In genomic region chr7:158885624-158886023, GRCh38 we compare ENCODE assay signal across 12 cellular contexts. TPM values are rescaled to one million over a fixed set of nuclear protein-coding genes. Genes with fewer than 3 reads are reported as not detected.
A peak's percentile ranks its signal among the peaks of the same experiment; 100 is the strongest.
DNase-seq lines count a peak whose midpoint lies in the region; TF ChIP-seq lines count a peak whose summit lies in the region.
"Had no signal": no experiment of that assay in that cellular context is flagged by ENCODE, and none has a peak within 500 bp of the region (broad histone marks: within the 10 kb centered on the region; RNA-seq: fewer than 3 reads in every experiment).

No MANE protein-coding gene starts in this region.

- H3K4me3 Mint-ChIP-seq in chondrocyte (ENCODE audit: unreplicated experiment) (no peak overlapping the region), glutamatergic neuron (ENCODE audit: unreplicated experiment) (no peak overlapping the region)
- H3K4me3 Mint-ChIP-seq: stimulated activated naive CD8-positive, alpha-beta T cell treated with anti-CD3 and anti-CD28 coated beads, Interleukin-15, Interleukin-2, amounts not matched to agents 100 ng/mL and 50 ng/mL, for 24 hours had no signal

- H3K27ac Mint-ChIP-seq in chondrocyte (ENCODE audit: unreplicated experiment) = no peak overlapping the region
- H3K27ac Mint-ChIP-seq in glutamatergic neuron (ENCODE audit: unreplicated experiment) = no peak overlapping the region
- H3K27ac Mint-ChIP-seq: stimulated activated naive CD8-positive, alpha-beta T cell treated with anti-CD3 and anti-CD28 coated beads, Interleukin-15, Interleukin-2, amounts not matched to agents 100 ng/mL and 50 ng/mL, for 24 hours had no signal

- H3K27me3 Mint-ChIP-seq in chondrocyte (ENCODE audit: low read depth) = no peaks in the 10 kb centered on the region
- H3K27me3 Mint-ChIP-seq in glutamatergic neuron (ENCODE audit: unreplicated experiment) = no peaks in the 10 kb centered on the region
- H3K27me3 Mint-ChIP-seq: stimulated activated naive CD8-positive, alpha-beta T cell treated with anti-CD3 and anti-CD28 coated beads, Interleukin-15, Interleukin-2, amounts not matched to agents 100 ng/mL and 50 ng/mL, for 24 hours had no signal

- H3K36me3 Mint-ChIP-seq in chondrocyte (ENCODE audit: low read depth) = peaks cover 20% of the 10 kb centered on the region
- peaks cover 4% of the 10 kb centered on the region for H3K36me3 Mint-ChIP-seq in glutamatergic neuron (ENCODE audit: unreplicated experiment)

- no peak for DNase-seq in GM13977 (ENCODE audit: low spot score)
- DNase-seq in NCI-H748 (lab: John Stamatoyannopoulos, UW; ENCODE audit: unreplicated experiment) = peak; percentile 22
- no peak for DNase-seq in chondrocyte (ENCODE audit: low spot score)
- peak; percentile 13 for DNase-seq in renal cortical epithelial cell (ENCODE audit: low read depth)
- no peak for DNase-seq in NCI-H1417 treated with DMSO at 0.1 percent for 48 hours (lab: John Stamatoyannopoulos, UW)
- DNase-seq in activated effector memory CD4-positive, alpha-beta T cell treated with Interleukin-2 at 50 U/mL for 16 hours = no peak
- DNase-seq in glutamatergic neuron = no peak
- DNase-seq in stimulated activated CD4-positive, alpha-beta T cell treated with anti-CD3 and anti-CD28 coated beads, Interleukin-2, amount 100 ng/mL, for 24 hours = no peak
- DNase-seq: activated CD4-positive, alpha-beta T cell treated with anti-CD3 and anti-CD28 coated beads for 4 hours; NCI-H1048; posterior cingulate gyrus had no signal

- H3K9me3 Mint-ChIP-seq in chondrocyte (ENCODE audit: low read depth) (no peaks in the 10 kb centered on the region), glutamatergic neuron (ENCODE audit: unreplicated experiment) (no peaks in the 10 kb centered on the region)
- H3K9me3 Mint-ChIP-seq: stimulated activated naive CD8-positive, alpha-beta T cell treated with anti-CD3 and anti-CD28 coated beads, Interleukin-15, Interleukin-2, amounts not matched to agents 100 ng/mL and 50 ng/mL, for 24 hours had no signal

- TF ChIP-seq CTCF in GM13977 (IDR thresholded peaks at IDR 0.05; ENCODE audit: extremely low read depth, insufficient read depth, missing control alignments) (peak; percentile 31), chondrocyte (IDR thresholded peaks at IDR 0.05) (peak; percentile 79), glutamatergic neuron (IDR thresholded peaks at IDR 0.05; ENCODE audit: partially characterized antibody, unreplicated experiment) (no peak)

- in situ Hi-C loops in GM13977 (cut with MboI; ENCODE audit: low pct_unique_long_range_greater_than_20kb, low sequenced_read_pairs, unreplicated experiment) = no loop called here

- H3K4me1 Mint-ChIP-seq in chondrocyte (ENCODE audit: low read depth) (no peaks in the 10 kb centered on the region), glutamatergic neuron (ENCODE audit: low read depth, unreplicated experiment) (peaks cover 4% of the 10 kb centered on the region)

RNA-seq across cellular contexts. Expression of gene DYNC2I1, which starts 29.3 kb away (rescaled TPM):
- total RNA-seq in chondrocyte (17.6 to 25.4 TPM (median 18.9 TPM) in 3 replicates), renal cortical epithelial cell (4.2 and 17.5 TPM in 2 replicates), glutamatergic neuron (ENCODE audit: unreplicated experiment) (21.6 TPM)

RNA-seq across cellular contexts. Expression of gene ESYT2, which starts 56.3 kb away (rescaled TPM):
- total RNA-seq in chondrocyte = 87.4 to 108 TPM (median 104 TPM) in 3 replicates
- 134 and 226 TPM in 2 replicates for total RNA-seq in renal cortical epithelial cell
- total RNA-seq in glutamatergic neuron (ENCODE audit: unreplicated experiment) = 41.9 TPM

Comparison
In these comparisons a context has a peak if more than half of its experiments do, and no peak if none do; other contexts are left out.
1. DNase-seq: peak in NCI-H748 (single experiment) and renal cortical epithelial cell (single experiment); none in GM13977 (single experiment), chondrocyte (single experiment), NCI-H1417 treated with DMSO at 0.1 percent for 48 hours (single experiment), activated effector memory CD4-positive, alpha-beta T cell treated with Interleukin-2 at 50 U/mL for 16 hours (single experiment), glutamatergic neuron (single experiment) and stimulated activated CD4-positive, alpha-beta T cell treated with anti-CD3 and anti-CD28 coated beads, Interleukin-2, amount 100 ng/mL, for 24 hours (0 of 2).